ENCODE assay signal across 13 cellular contexts in genomic region chr2:134234535-134234934, GRCh38. TPM values are rescaled to one million over a fixed set of nuclear protein-coding genes. Genes with fewer than 3 reads are reported as not detected.
DNase-seq lines count a peak whose midpoint lies in the region; ATAC-seq, FAIRE-seq and TF ChIP-seq lines count a peak whose summit lies in the region.
"Had no signal": no experiment of that assay in that cellular context is flagged by ENCODE, and none has a peak within 500 bp of the region (broad histone marks: within the 10 kb centered on the region; RNA-seq: fewer than 3 reads in every experiment).

No MANE protein-coding gene starts in this region.

- intact Hi-C loops in natural killer cell (cut with micrococcal nuclease), result no loop called here

- H3K36me3 Mint-ChIP-seq in astrocyte (ENCODE audit: low read depth, unreplicated experiment) (no peaks in the 10 kb centered on the region), natural killer cell (no peaks in the 10 kb centered on the region)

- no peak overlapping the region for H3K4me3 Mint-ChIP-seq in astrocyte (ENCODE audit: unreplicated experiment)
- H3K4me3 Mint-ChIP-seq in natural killer cell, result peak overlapping the region; percentile 22

- H3K27ac ChIP-seq in DND-41 (ENCODE audit: low read length) (peak overlapping the region; percentile 82), MM.1S (ENCODE audit: low read length) (peak overlapping the region; percentile 81; the same call in 1 of the 2 replicates), astrocyte (ENCODE audit: low read depth, low read length) (no peak overlapping the region)
- H3K27ac ChIP-seq: ovary had no signal

- H3K9me2 ChIP-seq in MM.1S (replicated peaks; ENCODE audit: insufficient read depth, low read length), result no peaks in the 10 kb centered on the region

- no peak overlapping the region for H2AFZ ChIP-seq in DND-41 (ENCODE audit: low read depth, low read length)
- H2AFZ ChIP-seq in MM.1S (ENCODE audit: low read length), result no peak overlapping the region
- H2AFZ ChIP-seq in astrocyte (ENCODE audit: low read depth, low read length), result no peak overlapping the region

- no peak for FAIRE-seq in astrocyte (lab: Jason Lieb, UNC)

- H3K4me1 Mint-ChIP-seq in astrocyte (ENCODE audit: low read depth, unreplicated experiment), result peaks cover 62% of the 10 kb centered on the region
- peaks cover 76 to 84% of the 10 kb centered on the region in 2 donors for H3K4me1 Mint-ChIP-seq in natural killer cell

- peaks cover 50% of the 10 kb centered on the region for H3K4me1 ChIP-seq in DND-41 (ENCODE audit: insufficient read depth, low read length)
- peaks cover 77% of the 10 kb centered on the region for H3K4me1 ChIP-seq in MM.1S (ENCODE audit: low read length)
- peaks cover 33% of the 10 kb centered on the region for H3K4me1 ChIP-seq in astrocyte (ENCODE audit: insufficient read depth, low read length)

- H3K36me3 ChIP-seq in DND-41 (ENCODE audit: insufficient read depth, low read length), result no peaks in the 10 kb centered on the region
- H3K36me3 ChIP-seq in MM.1S (replicated peaks; ENCODE audit: insufficient read depth, low read length), result no peaks in the 10 kb centered on the region
- no peaks in the 10 kb centered on the region for H3K36me3 ChIP-seq in astrocyte (ENCODE audit: insufficient read depth, low read length)
- H3K36me3 ChIP-seq: left lung, ovary had no signal

- TF ChIP-seq CTCF in DND-41 (IDR thresholded peaks at IDR 0.05; ENCODE audit: borderline replicate concordance, extremely low read depth, low read length, poor library complexity, severe bottlenecking) (no peak), MM.1S (IDR thresholded peaks at IDR 0.05; ENCODE audit: low read length) (no peak), astrocyte (IDR thresholded peaks at IDR 0.05; ENCODE audit: insufficient read depth, low read depth, low read length) (no peak), natural killer cell (IDR thresholded peaks at IDR 0.05) (no peak)

- H3K27me3 ChIP-seq in DND-41 (ENCODE audit: insufficient read depth, low read length, poor library complexity), result no peaks in the 10 kb centered on the region
- no peaks in the 10 kb centered on the region for H3K27me3 ChIP-seq in MM.1S (replicated peaks; ENCODE audit: insufficient read depth, low read length)
- no peaks in the 10 kb centered on the region for H3K27me3 ChIP-seq in astrocyte (ENCODE audit: insufficient read depth, low read length)
- H3K27me3 ChIP-seq: left lung, ovary had no signal

- H3F3A ChIP-seq in MM.1S (ENCODE audit: insufficient read depth, low read length), result peaks cover 27% of the 10 kb centered on the region

- H3K27ac Mint-ChIP-seq in astrocyte (ENCODE audit: unreplicated experiment), result peak overlapping the region; percentile 87
- H3K27ac Mint-ChIP-seq in natural killer cell, result peak overlapping the region; percentile 83 to 89

- H3K4me3 ChIP-seq in DND-41 (ENCODE audit: low read depth in 1 of 2, low read length in 2 of 2) (no peak overlapping the region), MM.1S (ENCODE audit: low read length) (no peak overlapping the region), astrocyte (ENCODE audit: insufficient read depth, low read depth, low read length) (no peak overlapping the region)
- H3K4me3 ChIP-seq: left lung, ovary had no signal

- H3K9me3 Mint-ChIP-seq in astrocyte (ENCODE audit: unreplicated experiment) (peaks cover 6% of the 10 kb centered on the region), natural killer cell (peaks cover 0 to 3% of the 10 kb centered on the region in 2 donors)

- no peaks in the 10 kb centered on the region for H3K9me3 ChIP-seq in DND-41 (ENCODE audit: insufficient read depth, low read length, severe bottlenecking)
- H3K9me3 ChIP-seq in MM.1S (replicated peaks; ENCODE audit: insufficient read depth, low read length), result no peaks in the 10 kb centered on the region
- no peaks in the 10 kb centered on the region for H3K9me3 ChIP-seq in astrocyte (ENCODE audit: insufficient read depth, low read depth, low read length)
- H3K9me3 ChIP-seq: left lung, ovary had no signal

- no peaks in the 10 kb centered on the region for H3K27me3 Mint-ChIP-seq in astrocyte (ENCODE audit: low read depth, unreplicated experiment)
- no peaks in the 10 kb centered on the region for H3K27me3 Mint-ChIP-seq in natural killer cell (ENCODE audit: low read depth in 2 of 2)

- H3K9ac ChIP-seq in DND-41 (ENCODE audit: low read depth, low read length), result peak overlapping the region; percentile 30; the same call in 1 of the 2 replicates
- no peak overlapping the region for H3K9ac ChIP-seq in MM.1S (ENCODE audit: low read length)
- H3K9ac ChIP-seq in astrocyte (ENCODE audit: low read length), result no peak overlapping the region

- peak overlapping the region; percentile 47; the same call in 1 of the 2 replicates for H3K4me2 ChIP-seq in DND-41 (ENCODE audit: insufficient read depth, low read length)
- peak overlapping the region; percentile 58; the same call in 1 of the 2 replicates for H3K4me2 ChIP-seq in MM.1S (ENCODE audit: low read depth, low read length)
- H3K4me2 ChIP-seq in astrocyte (ENCODE audit: low read length), result no peak overlapping the region

- H3K79me2 ChIP-seq in DND-41 (ENCODE audit: insufficient read depth, low read length), result peaks cover 73% of the 10 kb centered on the region
- peaks cover 89% of the 10 kb centered on the region for H3K79me2 ChIP-seq in MM.1S (ENCODE audit: low read length)
- no peaks in the 10 kb centered on the region for H3K79me2 ChIP-seq in astrocyte (ENCODE audit: insufficient read depth, low read length)

- DNase-seq in DND-41 (no peak), MM.1S (no peak), astrocyte (ENCODE audit: low read depth) (no peak), natural killer cell (no peak), NCI-H1930 (lab: John Stamatoyannopoulos, UW) (no peak)
- DNase-seq: activated naive CD4-positive, alpha-beta T cell; left lung; NCI-H526 treated with DMSO at 0.1 percent for 48 hours; ovary; stimulated activated CD4-positive, alpha-beta T cell treated with anti-CD3 and anti-CD28 coated beads, Interleukin-2, amount 100 ng/mL, for 48 hours; substantia nigra had no signal

- H4K20me1 ChIP-seq in DND-41 (ENCODE audit: insufficient read depth, low read length) (peaks cover 22% of the 10 kb centered on the region; the same call in 1 of the 2 replicates), MM.1S (ENCODE audit: insufficient read depth, low read length) (no peaks in the 10 kb centered on the region; the same call in 1 of the 2 replicates), astrocyte (ENCODE audit: insufficient read depth, low read length) (no peaks in the 10 kb centered on the region)

- ATAC-seq in DND-41 (ENCODE audit: insufficient read depth, low read depth) (no peak), natural killer cell (no peak), GM21381 (IDR thresholded peaks at IDR 0.05; ENCODE audit: unreplicated experiment) (no peak), HG03097 (IDR thresholded peaks at IDR 0.05; ENCODE audit: low FRiP score, unreplicated experiment) (no peak)
- ATAC-seq: left lung had no signal

RNA-seq across cellular contexts. Expression of gene MGAT5, which starts 19.3 kb away (rescaled TPM):
- total RNA-seq in astrocyte, result 78.6 and 80.2 TPM in 2 replicates
- total RNA-seq in natural killer cell, result 10 to 100 TPM; 39.7 to 58.2 (median 57.0) TPM
